1 cellular context compared by ENCODE assay signal in the genomic region with DNA sequence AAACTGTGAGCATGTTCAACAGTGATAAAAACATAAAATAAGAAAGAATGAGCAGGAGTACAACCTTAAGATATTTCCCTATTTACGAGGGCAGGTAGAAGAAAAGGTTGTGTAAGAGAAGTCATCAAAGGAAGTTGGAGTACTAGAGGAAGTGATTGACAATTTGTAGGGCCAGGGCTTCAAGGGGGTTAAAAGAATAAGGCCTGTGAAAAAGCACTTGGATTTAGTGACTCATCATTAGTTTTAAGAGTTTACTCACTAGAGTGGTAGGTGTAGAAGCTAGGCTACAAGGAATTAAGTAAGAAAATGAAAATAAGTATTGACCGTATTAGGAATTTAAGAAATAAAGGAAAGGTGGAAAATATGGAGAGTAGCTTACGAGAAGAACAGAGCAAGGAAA.
TF ChIP-seq lines count a peak whose summit lies in the region.

No MANE protein-coding gene starts in this region.

TF ChIP-seq in HCT116, 20 proteins besides CTCF, POLR2A, EP300 and RAD21 (continued from another document):
- TF ChIP-seq, protein P1, sequence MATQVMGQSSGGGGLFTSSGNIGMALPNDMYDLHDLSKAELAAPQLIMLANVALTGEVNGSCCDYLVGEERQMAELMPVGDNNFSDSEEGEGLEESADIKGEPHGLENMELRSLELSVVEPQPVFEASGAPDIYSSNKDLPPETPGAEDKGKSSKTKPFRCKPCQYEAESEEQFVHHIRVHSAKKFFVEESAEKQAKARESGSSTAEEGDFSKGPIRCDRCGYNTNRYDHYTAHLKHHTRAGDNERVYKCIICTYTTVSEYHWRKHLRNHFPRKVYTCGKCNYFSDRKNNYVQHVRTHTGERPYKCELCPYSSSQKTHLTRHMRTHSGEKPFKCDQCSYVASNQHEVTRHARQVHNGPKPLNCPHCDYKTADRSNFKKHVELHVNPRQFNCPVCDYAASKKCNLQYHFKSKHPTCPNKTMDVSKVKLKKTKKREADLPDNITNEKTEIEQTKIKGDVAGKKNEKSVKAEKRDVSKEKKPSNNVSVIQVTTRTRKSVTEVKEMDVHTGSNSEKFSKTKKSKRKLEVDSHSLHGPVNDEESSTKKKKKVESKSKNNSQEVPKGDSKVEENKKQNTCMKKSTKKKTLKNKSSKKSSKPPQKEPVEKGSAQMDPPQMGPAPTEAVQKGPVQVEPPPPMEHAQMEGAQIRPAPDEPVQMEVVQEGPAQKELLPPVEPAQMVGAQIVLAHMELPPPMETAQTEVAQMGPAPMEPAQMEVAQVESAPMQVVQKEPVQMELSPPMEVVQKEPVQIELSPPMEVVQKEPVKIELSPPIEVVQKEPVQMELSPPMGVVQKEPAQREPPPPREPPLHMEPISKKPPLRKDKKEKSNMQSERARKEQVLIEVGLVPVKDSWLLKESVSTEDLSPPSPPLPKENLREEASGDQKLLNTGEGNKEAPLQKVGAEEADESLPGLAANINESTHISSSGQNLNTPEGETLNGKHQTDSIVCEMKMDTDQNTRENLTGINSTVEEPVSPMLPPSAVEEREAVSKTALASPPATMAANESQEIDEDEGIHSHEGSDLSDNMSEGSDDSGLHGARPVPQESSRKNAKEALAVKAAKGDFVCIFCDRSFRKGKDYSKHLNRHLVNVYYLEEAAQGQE (IDR thresholded peaks at IDR 0.05; ENCODE audit: low read depth): no peak
- peak; percentile 92 for TF ChIP-seq CEBPB (IDR thresholded peaks at IDR 0.05; ENCODE audit: low read depth)
- TF ChIP-seq, protein P2, sequence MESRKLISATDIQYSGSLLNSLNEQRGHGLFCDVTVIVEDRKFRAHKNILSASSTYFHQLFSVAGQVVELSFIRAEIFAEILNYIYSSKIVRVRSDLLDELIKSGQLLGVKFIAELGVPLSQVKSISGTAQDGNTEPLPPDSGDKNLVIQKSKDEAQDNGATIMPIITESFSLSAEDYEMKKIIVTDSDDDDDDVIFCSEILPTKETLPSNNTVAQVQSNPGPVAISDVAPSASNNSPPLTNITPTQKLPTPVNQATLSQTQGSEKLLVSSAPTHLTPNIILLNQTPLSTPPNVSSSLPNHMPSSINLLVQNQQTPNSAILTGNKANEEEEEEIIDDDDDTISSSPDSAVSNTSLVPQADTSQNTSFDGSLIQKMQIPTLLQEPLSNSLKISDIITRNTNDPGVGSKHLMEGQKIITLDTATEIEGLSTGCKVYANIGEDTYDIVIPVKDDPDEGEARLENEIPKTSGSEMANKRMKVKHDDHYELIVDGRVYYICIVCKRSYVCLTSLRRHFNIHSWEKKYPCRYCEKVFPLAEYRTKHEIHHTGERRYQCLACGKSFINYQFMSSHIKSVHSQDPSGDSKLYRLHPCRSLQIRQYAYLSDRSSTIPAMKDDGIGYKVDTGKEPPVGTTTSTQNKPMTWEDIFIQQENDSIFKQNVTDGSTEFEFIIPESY (IDR thresholded peaks at IDR 0.05; ENCODE audit: extremely low read depth, insufficient replicate concordance, low read length): no peak
- TF ChIP-seq ZNF274 (IDR thresholded peaks at IDR 0.05; ENCODE audit: low read depth, low read length): no peak
- TF ChIP-seq FOSL1 (IDR thresholded peaks at IDR 0.05; ENCODE audit: low read depth): peak; percentile 74
- peak; percentile 43; the same call in 1 of the 2 replicates for TF ChIP-seq CBX3 (IDR thresholded peaks at IDR 0.05; ENCODE audit: low read depth)
- TF ChIP-seq, protein P3, sequence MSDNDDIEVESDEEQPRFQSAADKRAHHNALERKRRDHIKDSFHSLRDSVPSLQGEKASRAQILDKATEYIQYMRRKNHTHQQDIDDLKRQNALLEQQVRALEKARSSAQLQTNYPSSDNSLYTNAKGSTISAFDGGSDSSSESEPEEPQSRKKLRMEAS (IDR thresholded peaks at IDR 0.05): no peak
- no peak for TF ChIP-seq EGR1 (IDR thresholded peaks at IDR 0.05; ENCODE audit: low read depth)
- no peak for TF ChIP-seq ZFX (IDR thresholded peaks at IDR 0.05)
- TF ChIP-seq SRF (IDR thresholded peaks at IDR 0.05; ENCODE audit: low read depth): no peak
- TF ChIP-seq JUND (IDR thresholded peaks at IDR 0.05): peak; percentile 72
- 0 out of 2 replicates have a peak, but pooled peaks have one; percentile 32 for TF ChIP-seq SIN3A (IDR thresholded peaks at IDR 0.05; ENCODE audit: low read depth)
- TF ChIP-seq, protein P4, sequence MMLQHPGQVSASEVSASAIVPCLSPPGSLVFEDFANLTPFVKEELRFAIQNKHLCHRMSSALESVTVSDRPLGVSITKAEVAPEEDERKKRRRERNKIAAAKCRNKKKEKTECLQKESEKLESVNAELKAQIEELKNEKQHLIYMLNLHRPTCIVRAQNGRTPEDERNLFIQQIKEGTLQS (IDR thresholded peaks at IDR 0.05): no peak
- no peak for TF ChIP-seq POLR2AphosphoS5 (IDR thresholded peaks at IDR 0.05; ENCODE audit: low read depth, low read length)
- no peak for TF ChIP-seq YY1 (IDR thresholded peaks at IDR 0.05; ENCODE audit: extremely low read depth, insufficient replicate concordance, low read depth, low read length)
